ENCODE assay signal across 14 cellular contexts in genomic region chr3:100717637-100718487, GRCh38. TPM values are rescaled to one million over a fixed set of nuclear protein-coding genes. Genes with fewer than 3 reads are reported as not detected.
A peak's percentile ranks its signal among the peaks of the same experiment; 100 is the strongest.
DNase-seq lines count a peak whose midpoint lies in the region; ATAC-seq, FAIRE-seq and TF ChIP-seq lines count a peak whose summit lies in the region.
"Had no signal": no experiment of that assay in that cellular context is flagged by ENCODE, and none has a peak within 500 bp of the region (broad histone marks: within the 10 kb centered on the region; RNA-seq: fewer than 3 reads in every experiment).

No MANE protein-coding gene starts in this region.

- no peak for DNase-seq in A549 (ENCODE audit: low read depth in 1 of 2, low spot score in 1 of 2)
- DNase-seq in CD4-positive, alpha-beta memory T cell: no peak
- no peak for DNase-seq in WTC11 (ENCODE audit: low spot score)
- no peak for DNase-seq in right lobe of liver
- no peak for DNase-seq in NCI-H146 treated with DMSO at 0.1 percent for 48 hours (lab: John Stamatoyannopoulos, UW; ENCODE audit: unreplicated experiment)
- no peak for DNase-seq in NOMO-1 treated with dmso at 0.1 percent for 144 hours (lab: John Stamatoyannopoulos, UW; ENCODE audit: unreplicated experiment)
- no peak for DNase-seq in GM19239 (ENCODE audit: insufficient read length, low spot score)
- DNase-seq: EL, H7, KG1, MM.1S, NCI-H1105 treated with DMSO at 0.1 percent for 48 hours, NCI-H1930, NCI-H524 treated with DMSO at 0.1 percent for 48 hours had no signal

- H3K9me3 Mint-ChIP-seq in CD4-positive, alpha-beta memory T cell: peaks cover 0 to 2% (median 0%) of the 10 kb centered on the region in 8 donors
- H3K9me3 Mint-ChIP-seq in WTC11: no peaks in the 10 kb centered on the region

- H3K27ac ChIP-seq in A549 (no peak overlapping the region), right lobe of liver (peak overlapping the region in 2 of 3 donors; percentile 66 to 76)
- no peak overlapping the region for H3K27ac ChIP-seq in CD4-positive, alpha-beta memory T cell (ENCODE audit: low read depth, low read length)

- H3K4me3 Mint-ChIP-seq in CD4-positive, alpha-beta memory T cell: peak overlapping the region in 1 of 8 donors; percentile 7
- H3K4me3 Mint-ChIP-seq in WTC11: no peak overlapping the region

- WGBS in A549 (ENCODE audit: missing lambda C conversion rate): 83% methylated on average over 4 of the region's 4 CpGs
- 24% methylated on average over 4 of the region's 4 CpGs for WGBS in right lobe of liver (ENCODE audit: insufficient coverage, low coverage, low lambda C conversion rate, missing lambda C conversion rate)

- H3K4me2 ChIP-seq in A549: 0 out of 3 replicates have a peak overlapping the region, but pooled peaks have one; percentile 7

- TF ChIP-seq CTCF in A549 (IDR thresholded peaks at IDR 0.05) (no peak), WTC11 (IDR thresholded peaks at IDR 0.05) (no peak), right lobe of liver (IDR thresholded peaks at IDR 0.05) (no peak)

- no peak for TF ChIP-seq RAD21 in A549 (conservative IDR thresholded peaks at IDR 0.05 in 1 of 2, IDR thresholded peaks at IDR 0.05 in 1 of 2)

- no peaks in the 10 kb centered on the region for H3K9me3 ChIP-seq in A549
- H3K9me3 ChIP-seq in CD4-positive, alpha-beta memory T cell (ENCODE audit: control insufficient read depth in 1 of 2, low read length in 2 of 2): no peaks in the 10 kb centered on the region
- no peaks in the 10 kb centered on the region for H3K9me3 ChIP-seq in right lobe of liver

- CTCF ChIA-PET in A549 (lab: Yijun Ruan, JAX) (interaction anchor here (1.0 to 1.8 kb wide), 3 partner anchors 9 to 22 kb away, joined by 3 read pairs; no protein-coding TSS in a partner anchor), WTC11 (lab: Charles Lee) (interaction anchor here (0.7 kb wide), 1 partner anchor 478 kb away, joined by 4 read pairs; no protein-coding TSS in a partner anchor)
- CTCF ChIA-PET in CD4-positive, alpha-beta memory T cell (lab: Charles Lee; ENCODE audit: partially characterized antibody): interaction anchor here (0.7 kb wide), 1 partner anchor 23 kb away, joined by 3 read pairs; no protein-coding TSS in a partner anchor

- ATAC-seq in A549 (no peak), WTC11 (no peak), right lobe of liver (peak; percentile 84 to 89 (median 86))

- H3K27me3 Mint-ChIP-seq in CD4-positive, alpha-beta memory T cell: no peaks in the 10 kb centered on the region
- no peaks in the 10 kb centered on the region for H3K27me3 Mint-ChIP-seq in WTC11 (ENCODE audit: low read depth)

- peak overlapping the region in 4 of 7 donors; percentile 23 to 57 (median 49) for H3K27ac Mint-ChIP-seq in CD4-positive, alpha-beta memory T cell
- H3K27ac Mint-ChIP-seq in WTC11: no peak overlapping the region

- TF ChIP-seq POLR2A in A549 (IDR thresholded peaks at IDR 0.05; ENCODE audit: low read length): no peak
- no peak for TF ChIP-seq POLR2A in right lobe of liver (IDR thresholded peaks at IDR 0.05)

- H3K27me3 ChIP-seq in CD4-positive, alpha-beta memory T cell (ENCODE audit: insufficient read depth, low read length): no peaks in the 10 kb centered on the region
- H3K27me3 ChIP-seq in right lobe of liver: no peaks in the 10 kb centered on the region

- H3K4me1 ChIP-seq in A549 (peaks cover 12% of the 10 kb centered on the region; the same call in 1 of the 3 replicates), right lobe of liver (peaks cover 0 to 38% (median 12%) of the 10 kb centered on the region in 4 donors)
- H3K4me1 ChIP-seq in CD4-positive, alpha-beta memory T cell (ENCODE audit: insufficient read depth, low read length): peaks cover 32% of the 10 kb centered on the region

- peaks cover 29% of the 10 kb centered on the region for H3K36me3 ChIP-seq in CD4-positive, alpha-beta memory T cell (ENCODE audit: insufficient read depth, low read length)
- H3K36me3 ChIP-seq in right lobe of liver: peaks cover 0 to 42% (median 23%) of the 10 kb centered on the region in 4 donors

- POLR2A ChIA-PET in A549 (lab: Yijun Ruan, JAX): interaction anchor here (1.2 kb wide), 1 partner anchor 8 kb away, joined by 4 read pairs; no protein-coding TSS in a partner anchor
- POLR2A ChIA-PET in CD4-positive, alpha-beta memory T cell (lab: Charles Lee; ENCODE audit: partially characterized antibody): no interaction called here
- POLR2A ChIA-PET in WTC11 (lab: Charles Lee): no interaction called here

- H3K4me3 ChIP-seq in A549 (no peak overlapping the region), right lobe of liver (no peak overlapping the region)
- no peak overlapping the region for H3K4me3 ChIP-seq in CD4-positive, alpha-beta memory T cell (ENCODE audit: low read length in 2 of 2)

- H3K36me3 Mint-ChIP-seq in CD4-positive, alpha-beta memory T cell: peaks cover 55 to 71% of the 10 kb centered on the region in 2 donors
- peaks cover 69% of the 10 kb centered on the region for H3K36me3 Mint-ChIP-seq in WTC11

- no peak for TF ChIP-seq EP300 in A549 (IDR thresholded peaks at IDR 0.05)

- FAIRE-seq in A549 (lab: Jason Lieb, UNC) (no peak), GM19239 (lab: Jason Lieb, UNC) (no peak)

- H3K4me1 Mint-ChIP-seq in CD4-positive, alpha-beta memory T cell: peaks cover 26 to 60% (median 44%) of the 10 kb centered on the region in 4 donors
- peaks cover 17% of the 10 kb centered on the region for H3K4me1 Mint-ChIP-seq in WTC11

- intact Hi-C loops in CD4-positive, alpha-beta memory T cell (cut with micrococcal nuclease): loop anchor here (10.0 kb wide), 1 partner anchor 403 kb away; no protein-coding TSS in a partner anchor
- intact Hi-C loops in right lobe of liver (cut with DNase I): loop anchor here in 1 of 2 donors (10.0 kb wide), 1 partner anchor 403 kb away; no protein-coding TSS in a partner anchor

TF ChIP-seq in A549, 52 proteins besides CTCF, POLR2A, EP300 and RAD21 (continues in another document):
- no peak for TF ChIP-seq NPAS2 (CRISPR knock-in tag; IDR thresholded peaks at IDR 0.05; ENCODE audit: borderline replicate concordance)
- TF ChIP-seq HOXB5 (CRISPR knock-in tag; IDR thresholded peaks at IDR 0.05): no peak
- no peak for TF ChIP-seq FOSB (CRISPR knock-in tag; IDR thresholded peaks at IDR 0.05)
- TF ChIP-seq HDAC2 (IDR thresholded peaks at IDR 0.05): no peak
- no peak for TF ChIP-seq RCOR1 (IDR thresholded peaks at IDR 0.05; ENCODE audit: low read depth, low read length)
- no peak for TF ChIP-seq HES2 (IDR thresholded peaks at IDR 0.05)
- TF ChIP-seq KDM5A (IDR thresholded peaks at IDR 0.05): no peak
- no peak for TF ChIP-seq ZSCAN20 (CRISPR knock-in tag; IDR thresholded peaks at IDR 0.05)

TF ChIP-seq in WTC11, 78 proteins besides CTCF, POLR2A, EP300 and RAD21:
- TF ChIP-seq ZNF121 (CRISPR knock-in tag; IDR thresholded peaks at IDR 0.05): peak; percentile 88; the same call in 1 of the 2 replicates
- no peak for TF ChIP-seq ZNF396 (CRISPR knock-in tag; IDR thresholded peaks at IDR 0.05; ENCODE audit: borderline replicate concordance)
- no peak for TF ChIP-seq ZNF263 (CRISPR knock-in tag; IDR thresholded peaks at IDR 0.05; ENCODE audit: low read depth)
- TF ChIP-seq KAT7 (CRISPR knock-in tag; IDR thresholded peaks at IDR 0.05; ENCODE audit: borderline replicate concordance): no peak
- TF ChIP-seq CREB1 (CRISPR knock-in tag; IDR thresholded peaks at IDR 0.05): no peak

RNA-seq across cellular contexts. Expression of gene TFG, which starts 8.6 kb away (rescaled TPM):
- polyA plus RNA-seq in A549 (2011; rRNA removed) (134 and 135 TPM in 2 replicates), A549 (2017; fragmentation: RNase III; extraction: RNeasy Plus Mini Kit Qiagen cat#74134 plus additional on column Dnase treatment) (152 to 161 TPM (median 153 TPM) in 3 replicates)
- 166 and 187 TPM in 2 replicates for polyA plus RNA-seq in A549 (2012; cell fraction: cytosol; rRNA removed)
- polyA plus RNA-seq in A549 (2012; cell fraction: nucleus; rRNA removed): 127 and 146 TPM in 2 replicates
- polyA minus RNA-seq in A549 (2011; rRNA and poly(A)+ RNA removed): 74.9 and 76.4 TPM in 2 replicates
- total RNA-seq in CD4-positive, alpha-beta memory T cell: 10 to 100 TPM; 42.3 to 44.9 TPM
- polyA plus RNA-seq in CD4-positive, alpha-beta memory T cell: 10 to 100 TPM; 50.8 to 56.6 TPM
- total RNA-seq in WTC11 (2021) (64.9 to 68.4 TPM (median 66.9 TPM) in 3 replicates), right lobe of liver (10 to 100 TPM; 54.7 to 91.6 (median 71.5) TPM)

Comparison
In these comparisons a context has a peak if more than half of its experiments do, and no peak if none do; other contexts are left out.
1. ATAC-seq: peak in right lobe of liver (4 of 4); none in A549 (0 of 2) and WTC11 (single experiment).
2. H3K27ac ChIP-seq: peak in right lobe of liver (2 of 3); none in A549 (0 of 2) and CD4-positive, alpha-beta memory T cell (single experiment).